In genomic region chr3:46193436-46193835, GRCh38 we compare ENCODE assay signal across 1 cellular context.
A peak's percentile ranks its signal among the peaks of the same experiment; 100 is the strongest.
TF ChIP-seq lines count a peak whose summit lies in the region.

No MANE protein-coding gene starts in this region.

TF ChIP-seq in HepG2, 621 proteins besides CTCF, POLR2A, EP300 and RAD21:
- TF ChIP-seq CEBPB (IDR thresholded peaks at IDR 0.05; ENCODE audit: borderline replicate concordance, low read depth, low read length): peak; percentile 81
- TF ChIP-seq FOXK2 (IDR thresholded peaks at IDR 0.05): no peak
